ENCODE assay signal across 15 cellular contexts in genomic region chr3:184325715-184326114, GRCh38. TPM values are rescaled to one million over a fixed set of nuclear protein-coding genes. Genes with fewer than 3 reads are reported as not detected.
DNase-seq lines count a peak whose midpoint lies in the region; ATAC-seq and TF ChIP-seq lines count a peak whose summit lies in the region.
"Had no signal": no experiment of that assay in that cellular context is flagged by ENCODE, and none has a peak within 500 bp of the region (broad histone marks: within the 10 kb centered on the region; RNA-seq: fewer than 3 reads in every experiment).

No MANE protein-coding gene starts in this region.

- H3K36me3 Mint-ChIP-seq in activated T-cell treated with anti-CD3 and anti-CD28 coated beads, Interleukin-2, amount 50 U/mL, for 4 hours (ENCODE audit: insufficient read depth) = peaks cover 79% of the 10 kb centered on the region
- H3K36me3 Mint-ChIP-seq in stimulated activated effector memory CD8-positive, alpha-beta T cell treated with anti-CD3 and anti-CD28 coated beads, Interleukin-12 subunit alpha, Interleukin-12 subunit beta, amount 100 ng/mL, for 72 hours = peaks cover 100% of the 10 kb centered on the region

- no peak overlapping the region for H3K27ac ChIP-seq in foreskin keratinocyte
- H3K27ac ChIP-seq: neutrophil, PC-9 had no signal

- no peaks in the 10 kb centered on the region for H3K27me3 Mint-ChIP-seq in activated T-cell treated with anti-CD3 and anti-CD28 coated beads, Interleukin-2, amount 50 U/mL, for 4 hours (ENCODE audit: low read depth)
- H3K27me3 Mint-ChIP-seq: brain had no signal

- peaks cover 15% of the 10 kb centered on the region for H3K4me1 Mint-ChIP-seq in activated T-cell treated with anti-CD3 and anti-CD28 coated beads, Interleukin-2, amount 50 U/mL, for 4 hours (ENCODE audit: low read depth)
- peaks cover 58% of the 10 kb centered on the region for H3K4me1 Mint-ChIP-seq in stimulated activated effector memory CD8-positive, alpha-beta T cell treated with anti-CD3 and anti-CD28 coated beads, Interleukin-12 subunit alpha, Interleukin-12 subunit beta, amount 100 ng/mL, for 72 hours
- H3K4me1 Mint-ChIP-seq: brain had no signal

- H3K9me3 Mint-ChIP-seq in activated T-cell treated with anti-CD3 and anti-CD28 coated beads, Interleukin-2, amount 50 U/mL, for 4 hours = no peaks in the 10 kb centered on the region
- H3K9me3 Mint-ChIP-seq in stimulated activated effector memory CD8-positive, alpha-beta T cell treated with anti-CD3 and anti-CD28 coated beads, Interleukin-12 subunit alpha, Interleukin-12 subunit beta, amount 100 ng/mL, for 72 hours = no peaks in the 10 kb centered on the region
- H3K9me3 Mint-ChIP-seq: brain had no signal

- peak; percentile 62 for DNase-seq in activated naive CD4-positive, alpha-beta T cell treated with Interleukin-2 at 50 U/mL for 16 hours
- DNase-seq in activated naive CD4-positive, alpha-beta T cell (lab: John Stamatoyannopoulos, UW) = no peak
- DNase-seq in activated T-cell treated with anti-CD3 and anti-CD28 coated beads, Interleukin-2, amount 50 U/mL, for 4 hours = peak; percentile 39
- DNase-seq in foreskin keratinocyte = no peak
- no peak for DNase-seq in stimulated activated effector memory CD8-positive, alpha-beta T cell treated with anti-CD3 and anti-CD28 coated beads, Interleukin-12 subunit alpha, Interleukin-12 subunit beta, amount 100 ng/mL, for 72 hours (ENCODE audit: low spot score in 2 of 2)
- DNase-seq in left cardiac atrium = no peak
- no peak for DNase-seq in anterior cingulate cortex (lab: John Stamatoyannopoulos, UW)
- DNase-seq: hippocampal formation, left colon, NCI-H2029 treated with DMSO at 0.1 percent for 48 hours, PC-9 had no signal

- intact Hi-C loops in left cardiac atrium (cut with DNase I) = no loop called here

- no peaks in the 10 kb centered on the region for H3K27me3 ChIP-seq in foreskin keratinocyte
- H3K27me3 ChIP-seq: neutrophil had no signal

- H3K4me3 Mint-ChIP-seq in activated T-cell treated with anti-CD3 and anti-CD28 coated beads, Interleukin-2, amount 50 U/mL, for 4 hours = no peak overlapping the region
- H3K4me3 Mint-ChIP-seq in stimulated activated effector memory CD8-positive, alpha-beta T cell treated with anti-CD3 and anti-CD28 coated beads, Interleukin-12 subunit alpha, Interleukin-12 subunit beta, amount 100 ng/mL, for 72 hours = no peak overlapping the region
- H3K4me3 Mint-ChIP-seq: brain had no signal

- TF ChIP-seq CTCF in foreskin keratinocyte (conservative IDR thresholded peaks at IDR 0.05) = no peak

- H3K27ac Mint-ChIP-seq in stimulated activated effector memory CD8-positive, alpha-beta T cell treated with anti-CD3 and anti-CD28 coated beads, Interleukin-12 subunit alpha, Interleukin-12 subunit beta, amount 100 ng/mL, for 72 hours = peak overlapping the region; percentile 89

- ATAC-seq in activated T-cell treated with anti-CD3 and anti-CD28 coated beads, Interleukin-2, amount 50 U/mL, for 4 hours = peak; percentile 82 to 91
- ATAC-seq in foreskin keratinocyte (peak; percentile 59), left cardiac atrium (no peak), GM21526 (IDR thresholded peaks at IDR 0.05; ENCODE audit: low FRiP score, unreplicated experiment) (no peak)
- ATAC-seq in stimulated activated effector memory CD8-positive, alpha-beta T cell treated with anti-CD3 and anti-CD28 coated beads, Interleukin-12 subunit alpha, Interleukin-12 subunit beta, amount 100 ng/mL, for 72 hours = peak; percentile 88
- ATAC-seq: left colon, right cardiac atrium had no signal

- no peaks in the 10 kb centered on the region for H3K4me1 ChIP-seq in foreskin keratinocyte

RNA-seq across cellular contexts. Expression of gene EIF4G1, which starts 11.3 kb away (rescaled TPM):
- 1,000 to 10,000 TPM in 2 of 3 donors, 100 to 1,000 TPM in 1; 990 to 1,057 (median 1,007) TPM for total RNA-seq in activated T-cell treated with anti-CD3 and anti-CD28 coated beads, Interleukin-2, amount 50 U/mL, for 4 hours
- total RNA-seq in foreskin keratinocyte = 467 and 485 TPM in 2 replicates
- polyA plus RNA-seq in foreskin keratinocyte = 344 and 350 TPM in 2 replicates
- 100 to 1,000 TPM; 229 to 275 TPM for total RNA-seq in left cardiac atrium

RNA-seq across cellular contexts. Expression of gene FAM131A, which starts 11.7 kb away (rescaled TPM):
- 1 to 10 TPM; 3.5 to 4.4 (median 3.7) TPM for total RNA-seq in activated T-cell treated with anti-CD3 and anti-CD28 coated beads, Interleukin-2, amount 50 U/mL, for 4 hours
- total RNA-seq in foreskin keratinocyte (13.3 and 14.6 TPM in 2 replicates), left cardiac atrium (10 to 100 TPM; 21.0 to 31.1 TPM)
- 11.6 and 11.7 TPM in 2 replicates for polyA plus RNA-seq in foreskin keratinocyte

RNA-seq across cellular contexts. Expression of gene PSMD2, which starts 26.7 kb away (rescaled TPM):
- total RNA-seq in activated T-cell treated with anti-CD3 and anti-CD28 coated beads, Interleukin-2, amount 50 U/mL, for 4 hours = 100 to 1,000 TPM; 497 to 520 (median 498) TPM
- 838 and 935 TPM in 2 replicates for total RNA-seq in foreskin keratinocyte
- 551 and 627 TPM in 2 replicates for polyA plus RNA-seq in foreskin keratinocyte
- 100 to 1,000 TPM; 176 to 217 TPM for total RNA-seq in left cardiac atrium

RNA-seq across cellular contexts. Expression of gene CLCN2, which starts 35.7 kb away (rescaled TPM):
- 1 to 10 TPM; 4.5 to 5.2 (median 5.0) TPM for total RNA-seq in activated T-cell treated with anti-CD3 and anti-CD28 coated beads, Interleukin-2, amount 50 U/mL, for 4 hours
- 4.7 and 5.4 TPM in 2 replicates for total RNA-seq in foreskin keratinocyte
- polyA plus RNA-seq in foreskin keratinocyte = 3.8 and 3.9 TPM in 2 replicates
- 1 to 10 TPM; 2.3 to 2.6 TPM for total RNA-seq in left cardiac atrium

RNA-seq across cellular contexts. Expression of gene POLR2H, which starts 35.8 kb away (rescaled TPM):
- 100 to 1,000 TPM; 146 to 170 (median 165) TPM for total RNA-seq in activated T-cell treated with anti-CD3 and anti-CD28 coated beads, Interleukin-2, amount 50 U/mL, for 4 hours
- total RNA-seq in foreskin keratinocyte (81.0 and 92.9 TPM in 2 replicates), left cardiac atrium (10 to 100 TPM; 26.8 to 34.4 TPM)
- 116 and 138 TPM in 2 replicates for polyA plus RNA-seq in foreskin keratinocyte

Comparison
In these comparisons a context has a peak if more than half of its experiments do, and no peak if none do; other contexts are left out.
1. DNase-seq: peak in activated naive CD4-positive, alpha-beta T cell treated with Interleukin-2 at 50 U/mL for 16 hours (single experiment) and activated T-cell treated with anti-CD3 and anti-CD28 coated beads, Interleukin-2, amount 50 U/mL, for 4 hours (single experiment); none in activated naive CD4-positive, alpha-beta T cell (0 of 4), foreskin keratinocyte (0 of 2), stimulated activated effector memory CD8-positive, alpha-beta T cell treated with anti-CD3 and anti-CD28 coated beads, Interleukin-12 subunit alpha, Interleukin-12 subunit beta, amount 100 ng/mL, for 72 hours (0 of 2), left cardiac atrium (single experiment) and anterior cingulate cortex (0 of 58).
2. ATAC-seq: peak in activated T-cell treated with anti-CD3 and anti-CD28 coated beads, Interleukin-2, amount 50 U/mL, for 4 hours (2 of 2), foreskin keratinocyte (single experiment) and stimulated activated effector memory CD8-positive, alpha-beta T cell treated with anti-CD3 and anti-CD28 coated beads, Interleukin-12 subunit alpha, Interleukin-12 subunit beta, amount 100 ng/mL, for 72 hours (single experiment); none in left cardiac atrium (0 of 2) and GM21526 (single experiment).